Comparison of ENCODE assay signal across 13 cellular contexts in genomic region chr16:57262841-57263584, GRCh38. TPM values are rescaled to one million over a fixed set of nuclear protein-coding genes. Genes with fewer than 3 reads are reported as not detected.
DNase-seq lines count a peak whose midpoint lies in the region; ATAC-seq and TF ChIP-seq lines count a peak whose summit lies in the region.
"Had no signal": no experiment of that assay in that cellular context is flagged by ENCODE, and none has a peak within 500 bp of the region (broad histone marks: within the 10 kb centered on the region; RNA-seq: fewer than 3 reads in every experiment).

No MANE protein-coding gene starts in this region.

- H3K27me3 ChIP-seq in esophagus (ENCODE audit: control insufficient read depth in 1 of 2, insufficient read depth in 2 of 2, low read length in 2 of 2) (no peaks in the 10 kb centered on the region), neuronal stem cell (ENCODE audit: control insufficient read depth in 3 of 3, insufficient read depth in 3 of 3, low read depth in 1 of 3, low read length in 3 of 3) (peaks cover 0 to 2% (median 0%) of the 10 kb centered on the region in 3 experiments), vagina (no peaks in the 10 kb centered on the region)
- H3K27me3 ChIP-seq: brain microvascular endothelial cell had no signal

- H3K14ac ChIP-seq in neuronal stem cell (ENCODE audit: low read length) = no peak overlapping the region

- peak overlapping the region; percentile 75 for H3K23ac ChIP-seq in neuronal stem cell (ENCODE audit: low read depth, low read length, poor library complexity)

- peak overlapping the region; percentile 97 for H2BK12ac ChIP-seq in neuronal stem cell (ENCODE audit: low read length)

- peak overlapping the region; percentile 95 for H3K18ac ChIP-seq in neuronal stem cell (ENCODE audit: low read length)

- intact Hi-C loops in vagina (cut with DNase I) = no loop called here

- no peak for ATAC-seq in activated naive CD4-positive, alpha-beta T cell treated with anti-CD3 and anti-CD28 coated beads, Interleukin-2, amount 50 U/mL, for 72 hours
- ATAC-seq in GM21737 (IDR thresholded peaks at IDR 0.05; ENCODE audit: unreplicated experiment) = no peak
- ATAC-seq: stimulated activated naive CD8-positive, alpha-beta T cell treated with anti-CD3 and anti-CD28 coated beads, Interleukin-15, amount 100 ng/mL, for 72 hours had no signal

- H3K9me3 ChIP-seq in esophagus (ENCODE audit: control insufficient read depth in 2 of 2, insufficient read depth in 1 of 2, low read depth in 1 of 2, low read length in 1 of 2) = no peaks in the 10 kb centered on the region
- no peaks in the 10 kb centered on the region for H3K9me3 ChIP-seq in neuronal stem cell (replicated peaks in 1 of 2; ENCODE audit: control insufficient read depth in 2 of 2, insufficient read depth in 1 of 2, low read depth in 1 of 2, low read length in 2 of 2)
- H3K9me3 ChIP-seq in vagina = no peaks in the 10 kb centered on the region

- peak overlapping the region; percentile 97 for H2BK120ac ChIP-seq in neuronal stem cell (ENCODE audit: low read depth, low read length)

- no peaks in the 10 kb centered on the region for H3K36me3 Mint-ChIP-seq in activated naive CD4-positive, alpha-beta T cell treated with anti-CD3 and anti-CD28 coated beads, Interleukin-2, amount 50 U/mL, for 72 hours
- no peaks in the 10 kb centered on the region for H3K36me3 Mint-ChIP-seq in activated naive CD4-positive, alpha-beta T cell treated with anti-CD3 and anti-CD28 coated beads, Interleukin-2, amount 10 ng/mL, durations not matched to agents 7 days and 5 days

- peak overlapping the region; percentile 99 for H2AK5ac ChIP-seq in neuronal stem cell (ENCODE audit: low read depth, low read length)

- 55 to 57% methylated on average over 18 of the region's 18 CpGs for WGBS in esophagus, 2 donors
- no CpG with 5 or more reads among the region's 18 CpGs for WGBS in neuronal stem cell (ENCODE audit: extremely low coverage in 2 of 2, insufficient read length in 2 of 2, insufficient replicate concordance in 1 of 2), 2 donors

- H2BK15ac ChIP-seq in neuronal stem cell (ENCODE audit: low read length) = peak overlapping the region; percentile 98

- no peak for TF ChIP-seq POLR2A in vagina (IDR thresholded peaks at IDR 0.05)

- H4K91ac ChIP-seq in neuronal stem cell (ENCODE audit: low read depth, low read length, poor library complexity) = peak overlapping the region; percentile 99

- H3K79me1 ChIP-seq in neuronal stem cell (ENCODE audit: low read depth, low read length) = no peaks in the 10 kb centered on the region

- in situ Hi-C loops in GM13977 (cut with MboI; ENCODE audit: low pct_unique_long_range_greater_than_20kb, low sequenced_read_pairs, unreplicated experiment) = no loop called here

- H3K4me1 ChIP-seq in esophagus (ENCODE audit: control insufficient read depth in 2 of 2, insufficient read depth in 2 of 2, low read length in 1 of 2) (peaks cover 6 to 34% of the 10 kb centered on the region in 2 donors), neuronal stem cell (ENCODE audit: control insufficient read depth in 2 of 2, insufficient read depth in 1 of 2, low read depth in 1 of 2, low read length in 2 of 2) (peaks cover 9 to 11% of the 10 kb centered on the region in 2 donors), vagina (peaks cover 55% of the 10 kb centered on the region)

- no peak overlapping the region for H2BK5ac ChIP-seq in neuronal stem cell (ENCODE audit: low read length)

- TF ChIP-seq CTCF in vagina (IDR thresholded peaks at IDR 0.05) = no peak
- TF ChIP-seq CTCF in GM13977 (IDR thresholded peaks at IDR 0.05; ENCODE audit: extremely low read depth, insufficient read depth, missing control alignments) = no peak

- peak overlapping the region; percentile 70 to 93 for H3K27ac Mint-ChIP-seq in activated naive CD4-positive, alpha-beta T cell treated with anti-CD3 and anti-CD28 coated beads, Interleukin-2, amount 50 U/mL, for 72 hours
- H3K27ac Mint-ChIP-seq in activated naive CD4-positive, alpha-beta T cell treated with anti-CD3 and anti-CD28 coated beads, Interleukin-2, amount 10 ng/mL, durations not matched to agents 7 days and 5 days = no peak overlapping the region

- DNase-seq in activated naive CD4-positive, alpha-beta T cell treated with anti-CD3 and anti-CD28 coated beads, Interleukin-2, amount 50 U/mL, for 72 hours (ENCODE audit: low spot score in 2 of 2) = peak in 1 of 2 donors; percentile 51
- DNase-seq in activated naive CD4-positive, alpha-beta T cell treated with anti-CD3 and anti-CD28 coated beads, Interleukin-2, amount 10 ng/mL, durations not matched to agents 7 days and 5 days = no peak
- DNase-seq in neuronal stem cell (ENCODE audit: low spot score) (no peak), vagina (ENCODE audit: extremely low spot score in 2 of 2) (no peak), cerebellar nuclear complex (lab: John Stamatoyannopoulos, UW) (no peak), GM13977 (ENCODE audit: low spot score) (no peak)
- DNase-seq: brain microvascular endothelial cell; DMS 273 treated with DMSO at 0.1 percent for 48 hours; Kasumi-1; NCI-H2081 treated with DMSO at 0.1 percent for 48 hours; stimulated activated naive CD8-positive, alpha-beta T cell treated with anti-CD3 and anti-CD28 coated beads, Interleukin-15, amount 100 ng/mL, for 72 hours had no signal

- H3K4me3 ChIP-seq in esophagus (ENCODE audit: low read depth in 1 of 2, low read length in 2 of 2) (no peak overlapping the region), neuronal stem cell (ENCODE audit: low read length in 2 of 2) (no peak overlapping the region), vagina (no peak overlapping the region)

- H4K8ac ChIP-seq in neuronal stem cell (ENCODE audit: low read depth, low read length) = peak overlapping the region; percentile 48

- peak overlapping the region; percentile 54 for H2AFZ ChIP-seq in neuronal stem cell (ENCODE audit: low read length)

- H3K9ac ChIP-seq in neuronal stem cell (ENCODE audit: low read depth, low read length, poor library complexity) = peak overlapping the region; percentile 55

- CTCF ChIA-PET in activated naive CD4-positive, alpha-beta T cell treated with anti-CD3 and anti-CD28 coated beads, Interleukin-2, amount 10 ng/mL, durations not matched to agents 7 days and 5 days (lab: Charles Lee) = no interaction called here

- H3K4me2 ChIP-seq in neuronal stem cell (ENCODE audit: insufficient read depth, low read length, poor library complexity, severe bottlenecking) = no peak overlapping the region

- no peaks in the 10 kb centered on the region for H3K9me3 Mint-ChIP-seq in activated naive CD4-positive, alpha-beta T cell treated with anti-CD3 and anti-CD28 coated beads, Interleukin-2, amount 50 U/mL, for 72 hours
- no peaks in the 10 kb centered on the region for H3K9me3 Mint-ChIP-seq in activated naive CD4-positive, alpha-beta T cell treated with anti-CD3 and anti-CD28 coated beads, Interleukin-2, amount 10 ng/mL, durations not matched to agents 7 days and 5 days
- H3K9me3 Mint-ChIP-seq: stimulated activated naive CD8-positive, alpha-beta T cell treated with anti-CD3 and anti-CD28 coated beads, Interleukin-15, amount 100 ng/mL, for 72 hours had no signal

- H3K27ac ChIP-seq in esophagus (ENCODE audit: low read depth in 2 of 2, low read length in 1 of 2) (peak overlapping the region; percentile 93 to 94), neuronal stem cell (replicated peaks; ENCODE audit: low read length) (no peak overlapping the region), vagina (peak overlapping the region; percentile 70)
- H3K27ac ChIP-seq: brain microvascular endothelial cell had no signal

- no peak overlapping the region for H3K4me3 Mint-ChIP-seq in activated naive CD4-positive, alpha-beta T cell treated with anti-CD3 and anti-CD28 coated beads, Interleukin-2, amount 10 ng/mL, durations not matched to agents 7 days and 5 days
- H3K4me3 Mint-ChIP-seq: stimulated activated naive CD8-positive, alpha-beta T cell treated with anti-CD3 and anti-CD28 coated beads, Interleukin-15, amount 100 ng/mL, for 72 hours had no signal

- H3K27me3 Mint-ChIP-seq in activated naive CD4-positive, alpha-beta T cell treated with anti-CD3 and anti-CD28 coated beads, Interleukin-2, amount 10 ng/mL, durations not matched to agents 7 days and 5 days = no peaks in the 10 kb centered on the region
- H3K27me3 Mint-ChIP-seq: stimulated activated naive CD8-positive, alpha-beta T cell treated with anti-CD3 and anti-CD28 coated beads, Interleukin-15, amount 100 ng/mL, for 72 hours had no signal

- peaks cover 43% of the 10 kb centered on the region for H3K4me1 Mint-ChIP-seq in activated naive CD4-positive, alpha-beta T cell treated with anti-CD3 and anti-CD28 coated beads, Interleukin-2, amount 10 ng/mL, durations not matched to agents 7 days and 5 days

- H3K36me3 ChIP-seq in esophagus (ENCODE audit: control insufficient read depth in 2 of 2, insufficient read depth in 2 of 2, low read length in 1 of 2) (peaks cover 0 to 4% of the 10 kb centered on the region in 2 donors), neuronal stem cell (replicated peaks in 1 of 2; ENCODE audit: control insufficient read depth in 2 of 2, insufficient read depth in 2 of 2, low read length in 2 of 2) (no peaks in the 10 kb centered on the region), vagina (no peaks in the 10 kb centered on the region)
- H3K36me3 ChIP-seq: brain microvascular endothelial cell had no signal

- peak overlapping the region; percentile 67 for H3K4ac ChIP-seq in neuronal stem cell (ENCODE audit: low read length)

RNA-seq across cellular contexts. Expression of gene ARL2BP, which starts 18.0 kb away (rescaled TPM):
- total RNA-seq in activated naive CD4-positive, alpha-beta T cell treated with anti-CD3 and anti-CD28 coated beads, Interleukin-2, amount 50 U/mL, for 72 hours = 10 to 100 TPM; 14.7 to 20.7 TPM
- polyA plus RNA-seq in esophagus = 10 to 100 TPM; 20.8 to 30.1 TPM
- polyA plus RNA-seq in neuronal stem cell (2013, experiment 1 of 2) = 43.3 TPM
- polyA plus RNA-seq in neuronal stem cell (2013, experiment 2 of 2) = 45.1 TPM
- total RNA-seq in vagina = 44.7 TPM

RNA-seq across cellular contexts. Expression of gene PLLP, which starts 21.5 kb away (rescaled TPM):
- total RNA-seq in activated naive CD4-positive, alpha-beta T cell treated with anti-CD3 and anti-CD28 coated beads, Interleukin-2, amount 50 U/mL, for 72 hours = under 1 TPM; 0.35 to 0.43 TPM
- 10 to 100 TPM; 18.1 to 28.0 TPM for polyA plus RNA-seq in esophagus
- polyA plus RNA-seq in neuronal stem cell (2013, experiment 1 of 2) = 3.6 TPM
- polyA plus RNA-seq in neuronal stem cell (2013, experiment 2 of 2) = 3.4 TPM
- 44.0 TPM for total RNA-seq in vagina

Comparison
In these comparisons a context has a peak if more than half of its experiments do, and no peak if none do; other contexts are left out.
1. RNA of gene PLLP, which starts 21.5 kb away (total RNA-seq): 44.0 TPM in vagina (single experiment); 0.35 to 0.43 TPM in activated naive CD4-positive, alpha-beta T cell treated with anti-CD3 and anti-CD28 coated beads, Interleukin-2, amount 50 U/mL, for 72 hours; every median in the first group is over 10 times any median in the second.